Comparison of ENCODE assay signal across 9 cellular contexts in genomic region chr19:49145485-49146407, GRCh38. TPM values are rescaled to one million over a fixed set of nuclear protein-coding genes. Genes with fewer than 3 reads are reported as not detected.
DNase-seq lines count a peak whose midpoint lies in the region; ATAC-seq and TF ChIP-seq lines count a peak whose summit lies in the region.
"Had no signal": no experiment of that assay in that cellular context is flagged by ENCODE, and none has a peak within 500 bp of the region (broad histone marks: within the 10 kb centered on the region; RNA-seq: fewer than 3 reads in every experiment).

No MANE protein-coding gene starts in this region.

- TF ChIP-seq CTCF in SU-DHL-6 (IDR thresholded peaks at IDR 0.05; ENCODE audit: insufficient read depth, low read length, poor library complexity, severe bottlenecking) (peak; percentile 92), left ventricle myocardium inferior (IDR thresholded peaks at IDR 0.05; ENCODE audit: borderline replicate concordance) (peak; percentile 92), psoas muscle (IDR thresholded peaks at IDR 0.05) (peak; percentile 88)

- no peaks in the 10 kb centered on the region for H4K20me1 ChIP-seq in SU-DHL-6 (ENCODE audit: low read depth, low read length)

- WGBS in psoas muscle, 3 donors: 8 to 9% (median 9%) methylated on average over 30 to 31 of the region's 31 CpGs

- H3K4me3 ChIP-seq in CD8-positive, alpha-beta memory T cell (ENCODE audit: low read length): no peak overlapping the region
- H3K4me3 ChIP-seq in SU-DHL-6 (ENCODE audit: insufficient read depth, low read length, poor library complexity, severe bottlenecking): no peak overlapping the region
- H3K4me3 ChIP-seq in adipocyte (ENCODE audit: low read length): peak overlapping the region; percentile 52
- H3K4me3 ChIP-seq in left ventricle myocardium inferior: peak overlapping the region; percentile 46
- H3K4me3 ChIP-seq in psoas muscle: peak overlapping the region; percentile 43

- peaks cover 33% of the 10 kb centered on the region for H3K27me3 ChIP-seq in CD8-positive, alpha-beta memory T cell (ENCODE audit: insufficient read depth, low read length, poor library complexity, severe bottlenecking)
- H3K27me3 ChIP-seq in SU-DHL-6 (ENCODE audit: low read length) (no peaks in the 10 kb centered on the region), adipocyte (replicated peaks; ENCODE audit: control insufficient read depth, insufficient read depth, low read length) (no peaks in the 10 kb centered on the region), left ventricle myocardium inferior (ENCODE audit: low read depth) (no peaks in the 10 kb centered on the region), psoas muscle (ENCODE audit: insufficient read depth in 3 of 3, low read length in 2 of 3) (no peaks in the 10 kb centered on the region)

- peak; percentile 57 to 81 (median 72) for DNase-seq in CD8-positive, alpha-beta memory T cell
- DNase-seq in HuH-7 (ENCODE audit: low spot score) (peak; percentile 92), adipocyte (ENCODE audit: low read depth) (peak; percentile 82), left ventricle myocardium inferior (peak; percentile 84), psoas muscle (peak; percentile 83 to 90), ureter (ENCODE audit: low spot score) (peak; percentile 78)

- no peaks in the 10 kb centered on the region for H3K79me2 ChIP-seq in SU-DHL-6 (ENCODE audit: insufficient read depth, low read length)

- peak overlapping the region; percentile 43 for H3K4me2 ChIP-seq in SU-DHL-6 (ENCODE audit: low read depth, low read length, poor library complexity, severe bottlenecking)

- peak overlapping the region in 2 of 7 donors; percentile 13 to 82 for H3K4me3 Mint-ChIP-seq in CD8-positive, alpha-beta memory T cell

- peaks cover 30 to 39% (median 32%) of the 10 kb centered on the region in 3 donors for H3K4me1 Mint-ChIP-seq in CD8-positive, alpha-beta memory T cell

- no peak overlapping the region; the same call in 1 of the 2 replicates for H3K9ac ChIP-seq in SU-DHL-6 (ENCODE audit: low read length)
- peak overlapping the region; percentile 17 for H3K9ac ChIP-seq in adipocyte (ENCODE audit: low read length)

- no peaks in the 10 kb centered on the region for H3K9me2 ChIP-seq in SU-DHL-6 (replicated peaks; ENCODE audit: insufficient read depth, low read length)

- CTCF ChIA-PET in CD8-positive, alpha-beta memory T cell (lab: Charles Lee): interaction anchor here (0.6 to 5.1 kb wide), 14 partner anchors 10 to 152 kb away, joined by 3 to 39 read pairs (median 4); partner anchors contain the start of genes LIN7B and RUVBL2

- no peaks in the 10 kb centered on the region for H3K9me3 ChIP-seq in CD8-positive, alpha-beta memory T cell (ENCODE audit: low read length)
- H3K9me3 ChIP-seq in SU-DHL-6 (ENCODE audit: insufficient read depth, low read length): no peaks in the 10 kb centered on the region
- H3K9me3 ChIP-seq in adipocyte (ENCODE audit: control insufficient read depth, low read length): no peaks in the 10 kb centered on the region
- no peaks in the 10 kb centered on the region for H3K9me3 ChIP-seq in left ventricle myocardium inferior (replicated peaks)
- H3K9me3 ChIP-seq in psoas muscle: no peaks in the 10 kb centered on the region

- intact Hi-C loops in left ventricle myocardium inferior (cut with micrococcal nuclease): no loop called here
- intact Hi-C loops in psoas muscle (cut with DNase I): loop anchor here in 1 of 2 donors (1.0 kb wide), 1 partner anchor 47 kb away; no protein-coding TSS in a partner anchor

- peaks cover 32% of the 10 kb centered on the region for H3K4me1 ChIP-seq in CD8-positive, alpha-beta memory T cell (ENCODE audit: insufficient read depth, low read length)
- H3K4me1 ChIP-seq in adipocyte (ENCODE audit: control insufficient read depth, insufficient read depth, low read length) (peaks cover 22% of the 10 kb centered on the region), left ventricle myocardium inferior (peaks cover 64% of the 10 kb centered on the region), psoas muscle (peaks cover 19% of the 10 kb centered on the region)

- ATAC-seq in psoas muscle (peak; percentile 35 to 44 (median 39)), HG02840 (IDR thresholded peaks at IDR 0.05; ENCODE audit: low FRiP score, unreplicated experiment) (no peak)

- no peaks in the 10 kb centered on the region for H3K9me3 Mint-ChIP-seq in CD8-positive, alpha-beta memory T cell

- no peak overlapping the region for H3K27ac ChIP-seq in CD8-positive, alpha-beta memory T cell (ENCODE audit: low read depth, low read length)
- H3K27ac ChIP-seq in SU-DHL-6 (ENCODE audit: low read depth, low read length) (no peak overlapping the region), left ventricle myocardium inferior (replicated peaks) (peak overlapping the region; percentile 25), psoas muscle (no peak overlapping the region)

- peaks cover 34 to 58% of the 10 kb centered on the region in 2 donors for H3K27me3 Mint-ChIP-seq in CD8-positive, alpha-beta memory T cell

- H3K36me3 Mint-ChIP-seq in CD8-positive, alpha-beta memory T cell: no peaks in the 10 kb centered on the region

- H3K27ac Mint-ChIP-seq in CD8-positive, alpha-beta memory T cell: peak overlapping the region in 1 of 8 donors; percentile 41

- no peak overlapping the region for H2AFZ ChIP-seq in SU-DHL-6 (ENCODE audit: low read depth, low read length, severe bottlenecking)

- no peaks in the 10 kb centered on the region for H3K36me3 ChIP-seq in CD8-positive, alpha-beta memory T cell (ENCODE audit: insufficient read depth, low read length)
- H3K36me3 ChIP-seq in SU-DHL-6 (ENCODE audit: low read length) (no peaks in the 10 kb centered on the region), adipocyte (ENCODE audit: control insufficient read depth, insufficient read depth, low read length, severe bottlenecking) (no peaks in the 10 kb centered on the region), left ventricle myocardium inferior (no peaks in the 10 kb centered on the region), psoas muscle (ENCODE audit: insufficient read depth in 1 of 2, low read depth in 1 of 2) (no peaks in the 10 kb centered on the region)

- 0 out of 2 replicates have a peak, but pooled peaks cover 5% of the 10 kb centered on the region for H3F3A ChIP-seq in SU-DHL-6 (ENCODE audit: insufficient read depth)

- POLR2A ChIA-PET in CD8-positive, alpha-beta memory T cell (lab: Charles Lee): interaction anchor here (0.8 kb wide), 1 partner anchor 190 kb away, joined by 4 read pairs; no protein-coding TSS in a partner anchor

RNA-seq across cellular contexts. Expression of gene HRC, which starts 9.4 kb away (rescaled TPM):
- not detected for total RNA-seq in CD8-positive, alpha-beta memory T cell
- not detected for polyA plus RNA-seq in CD8-positive, alpha-beta memory T cell
- 1,040 TPM for total RNA-seq in left ventricle myocardium inferior
- total RNA-seq in psoas muscle: 100 to 1,000 TPM; 250 to 405 (median 298) TPM
- polyA plus RNA-seq in psoas muscle: 100 to 1,000 TPM in 2 of 3 donors, 10 to 100 TPM in 1; 32.9 to 160 (median 105) TPM
- total RNA-seq in ureter: 5.1 TPM
- total RNA-seq: activated CD8-positive, alpha-beta memory T cell treated with anti-CD3 and anti-CD28 coated beads for 36 hours had no signal

RNA-seq across cellular contexts. Expression of gene TRPM4, which starts 11.8 kb away (rescaled TPM):
- not detected for total RNA-seq in CD8-positive, alpha-beta memory T cell
- polyA plus RNA-seq in CD8-positive, alpha-beta memory T cell: not detected
- total RNA-seq in left ventricle myocardium inferior: 31.5 TPM
- 10 to 100 TPM in 3 of 4 donors, 1 to 10 TPM in 1; 9.5 to 20.6 (median 16.2) TPM for total RNA-seq in psoas muscle
- 1 to 10 TPM; 6.5 to 8.7 (median 6.7) TPM for polyA plus RNA-seq in psoas muscle
- total RNA-seq in ureter: 110 TPM

RNA-seq across cellular contexts. Expression of gene PPFIA3, which starts 26.4 kb away (rescaled TPM):
- 1 to 10 TPM; 3.2 to 3.3 TPM for total RNA-seq in CD8-positive, alpha-beta memory T cell
- polyA plus RNA-seq in CD8-positive, alpha-beta memory T cell: 0.56 TPM
- 5.7 TPM for total RNA-seq in left ventricle myocardium inferior
- total RNA-seq in psoas muscle: 1 to 10 TPM; 1.4 to 3.8 (median 2.6) TPM
- polyA plus RNA-seq in psoas muscle: 1 to 10 TPM; 2.6 to 5.0 (median 3.2) TPM
- total RNA-seq in ureter: 9.0 TPM

RNA-seq across cellular contexts. Expression of gene C19orf73, which starts 26.8 kb away (rescaled TPM):
- total RNA-seq in CD8-positive, alpha-beta memory T cell: 1 to 10 TPM; 1.4 to 2.5 TPM
- polyA plus RNA-seq in CD8-positive, alpha-beta memory T cell: 3.1 TPM
- total RNA-seq in left ventricle myocardium inferior (1.6 TPM), psoas muscle (1 to 10 TPM in 2 of 4 donors, under 1 TPM in 2; 0.54 to 1.6 (median 1.2) TPM), ureter (2.4 TPM)
- polyA plus RNA-seq in psoas muscle: 1 to 10 TPM; 1.7 to 1.9 (median 1.9) TPM

RNA-seq across cellular contexts. Expression of gene LIN7B, which starts 31.6 kb away (rescaled TPM):
- total RNA-seq in CD8-positive, alpha-beta memory T cell: 1 to 10 TPM; 4.0 to 5.1 TPM
- 8.1 TPM for polyA plus RNA-seq in CD8-positive, alpha-beta memory T cell
- total RNA-seq in left ventricle myocardium inferior: 23.4 TPM
- total RNA-seq in psoas muscle: 10 to 100 TPM; 11.8 to 27.9 (median 22.3) TPM
- polyA plus RNA-seq in psoas muscle: 10 to 100 TPM; 13.9 to 24.3 (median 15.8) TPM
- 10.4 TPM for total RNA-seq in ureter

Comparison
In these comparisons a context has a peak if more than half of its experiments do, and no peak if none do; other contexts are left out.
1. H3K4me3 ChIP-seq: peak in adipocyte (single experiment), left ventricle myocardium inferior (single experiment) and psoas muscle (single experiment); none in CD8-positive, alpha-beta memory T cell (single experiment) and SU-DHL-6 (single experiment).
2. RNA of gene HRC, which starts 9.4 kb away (total RNA-seq): 1,040 TPM in left ventricle myocardium inferior (single experiment) and 250 to 405 TPM in psoas muscle; 5.1 TPM in ureter (single experiment) and not detected in CD8-positive, alpha-beta memory T cell; every median in the first group is over 10 times any median in the second.
3. RNA of gene TRPM4, which starts 11.8 kb away (total RNA-seq): 110 TPM in ureter (single experiment), 31.5 TPM in left ventricle myocardium inferior (single experiment) and 9.5 to 20.6 TPM in psoas muscle; not detected in CD8-positive, alpha-beta memory T cell; every median in the first group is over 4 times any median in the second.
4. Peak in every context shown above with its lines, with median percentiles within 50 percentile points of each other: DNase-seq and CTCF ChIP-seq.